Comparison of ENCODE assay signal across 9 cellular contexts in genomic region chr20:23799216-23799847, GRCh38. TPM values are rescaled to one million over a fixed set of nuclear protein-coding genes. Genes with fewer than 3 reads are reported as not detected.
DNase-seq lines count a peak whose midpoint lies in the region; ATAC-seq and TF ChIP-seq lines count a peak whose summit lies in the region.
"Not testable (repeated sequence)": the region's sequence is repeated elsewhere in the genome, so short reads cannot be mapped to it uniquely, and the experiment has no call there.
"Had no signal": no experiment of that assay in that cellular context is flagged by ENCODE, and none has a peak within 500 bp of the region (broad histone marks: within the 10 kb centered on the region; RNA-seq: fewer than 3 reads in every experiment).

No MANE protein-coding gene starts in this region.

- H3K4me1 ChIP-seq in upper lobe of right lung: not testable (repeated sequence)

- H3K9me3 Mint-ChIP-seq in activated naive CD8-positive, alpha-beta T cell treated with anti-CD3 and anti-CD28 coated beads for 36 hours; glutamatergic neuron (ENCODE audit: unreplicated experiment); neural crest cell: not testable (repeated sequence)

- in situ Hi-C loops in KBM-7 (cut with MboI; ENCODE audit: low pct_unique_long_range_greater_than_20kb, low sequenced_read_pairs): not testable (repeated sequence)

- peak; percentile 54 for TF ChIP-seq CTCF in GM10248 (IDR thresholded peaks at IDR 0.05; ENCODE audit: control extremely low read depth, extremely low read depth, low read depth, missing control alignments)
- peak; percentile 85 for TF ChIP-seq CTCF in glutamatergic neuron (IDR thresholded peaks at IDR 0.05; ENCODE audit: partially characterized antibody, unreplicated experiment)
- peak; percentile 72 for TF ChIP-seq CTCF in neural crest cell (conservative IDR thresholded peaks at IDR 0.05)
- TF ChIP-seq CTCF in upper lobe of right lung (IDR thresholded peaks at IDR 0.05): peak; percentile 60

- not testable (repeated sequence) for H3K36me3 Mint-ChIP-seq in activated naive CD8-positive, alpha-beta T cell treated with anti-CD3 and anti-CD28 coated beads for 36 hours; glutamatergic neuron (ENCODE audit: unreplicated experiment); neural crest cell (ENCODE audit: low read depth)

- H3K4me3 ChIP-seq in upper lobe of right lung: not testable (repeated sequence)

- ATAC-seq in GM21786 (IDR thresholded peaks at IDR 0.05; ENCODE audit: unreplicated experiment) (peak; percentile 77), upper lobe of right lung (peak; percentile 94)

- CTCF ChIA-PET in GM10248 (lab: Yijun Ruan, JAX): not testable (repeated sequence)

- intact Hi-C loops in upper lobe of right lung (cut with DNase I): not testable (repeated sequence)

- H3K27me3 ChIP-seq in upper lobe of right lung: not testable (repeated sequence)

- not testable (repeated sequence) for H3K4me3 Mint-ChIP-seq in activated naive CD8-positive, alpha-beta T cell treated with anti-CD3 and anti-CD28 coated beads for 36 hours; glutamatergic neuron (ENCODE audit: unreplicated experiment); neural crest cell

- not testable (repeated sequence) for H3K27ac Mint-ChIP-seq in activated naive CD8-positive, alpha-beta T cell treated with anti-CD3 and anti-CD28 coated beads for 36 hours; glutamatergic neuron (ENCODE audit: unreplicated experiment); neural crest cell (ENCODE audit: unreplicated experiment)

- H3K27ac ChIP-seq in upper lobe of right lung: not testable (repeated sequence)

- POLR2A ChIA-PET in GM10248 (lab: Yijun Ruan, JAX): not testable (repeated sequence)

- H3K4me1 Mint-ChIP-seq in activated naive CD8-positive, alpha-beta T cell treated with anti-CD3 and anti-CD28 coated beads for 36 hours; glutamatergic neuron (ENCODE audit: low read depth, unreplicated experiment); neural crest cell: not testable (repeated sequence)

- H3K9me3 ChIP-seq in upper lobe of right lung: not testable (repeated sequence)

- not testable (repeated sequence) for DNase-seq in GM10248 (ENCODE audit: extremely low spot score); upper lobe of right lung
- DNase-seq in KBM-7 (peak; percentile 18), SHP77 (lab: John Stamatoyannopoulos, UW) (peak; percentile 6 to 13), glutamatergic neuron (peak; percentile 69), neural crest cell (ENCODE audit: low read depth, low spot score) (peak; percentile 45)
- peak; percentile 28 for DNase-seq in activated naive CD8-positive, alpha-beta T cell treated with anti-CD3 and anti-CD28 coated beads for 36 hours

- H3K27me3 Mint-ChIP-seq in activated naive CD8-positive, alpha-beta T cell treated with anti-CD3 and anti-CD28 coated beads for 36 hours; glutamatergic neuron (ENCODE audit: unreplicated experiment); neural crest cell (ENCODE audit: low read depth): not testable (repeated sequence)

- not testable (repeated sequence) for H3K36me3 ChIP-seq in upper lobe of right lung

RNA-seq across cellular contexts. Expression of gene CST2, which starts 27.2 kb away (rescaled TPM):
- total RNA-seq in activated naive CD8-positive, alpha-beta T cell treated with anti-CD3 and anti-CD28 coated beads for 36 hours: not detected
- not detected for total RNA-seq in glutamatergic neuron (ENCODE audit: unreplicated experiment)
- total RNA-seq in neural crest cell: not detected in 2 replicates
- not detected for total RNA-seq in upper lobe of right lung
- total RNA-seq: activated T-helper 1 cell treated with anti-CD3 and anti-CD28 coated beads, Interleukin-12 subunit alpha, Interleukin-12 subunit beta, Interleukin-2, Interleukin-4 antibody, amounts not matched to agents 30 ng/mL and 10 ng/mL and 1 ng/mL, durations not matched to agents 14 hours and 24 hours and 36 hours had no signal

RNA-seq across cellular contexts. Expression of gene CST1, which starts 48.6 kb away (rescaled TPM):
- total RNA-seq in activated naive CD8-positive, alpha-beta T cell treated with anti-CD3 and anti-CD28 coated beads for 36 hours: not detected
- total RNA-seq in glutamatergic neuron (ENCODE audit: unreplicated experiment): not detected
- not detected in 2 replicates for total RNA-seq in neural crest cell
- total RNA-seq in upper lobe of right lung: not detected
- total RNA-seq: activated T-helper 1 cell treated with anti-CD3 and anti-CD28 coated beads, Interleukin-12 subunit alpha, Interleukin-12 subunit beta, Interleukin-2, Interleukin-4 antibody, amounts not matched to agents 30 ng/mL and 10 ng/mL and 1 ng/mL, durations not matched to agents 14 hours and 24 hours and 36 hours had no signal
